In the genomic region with DNA sequence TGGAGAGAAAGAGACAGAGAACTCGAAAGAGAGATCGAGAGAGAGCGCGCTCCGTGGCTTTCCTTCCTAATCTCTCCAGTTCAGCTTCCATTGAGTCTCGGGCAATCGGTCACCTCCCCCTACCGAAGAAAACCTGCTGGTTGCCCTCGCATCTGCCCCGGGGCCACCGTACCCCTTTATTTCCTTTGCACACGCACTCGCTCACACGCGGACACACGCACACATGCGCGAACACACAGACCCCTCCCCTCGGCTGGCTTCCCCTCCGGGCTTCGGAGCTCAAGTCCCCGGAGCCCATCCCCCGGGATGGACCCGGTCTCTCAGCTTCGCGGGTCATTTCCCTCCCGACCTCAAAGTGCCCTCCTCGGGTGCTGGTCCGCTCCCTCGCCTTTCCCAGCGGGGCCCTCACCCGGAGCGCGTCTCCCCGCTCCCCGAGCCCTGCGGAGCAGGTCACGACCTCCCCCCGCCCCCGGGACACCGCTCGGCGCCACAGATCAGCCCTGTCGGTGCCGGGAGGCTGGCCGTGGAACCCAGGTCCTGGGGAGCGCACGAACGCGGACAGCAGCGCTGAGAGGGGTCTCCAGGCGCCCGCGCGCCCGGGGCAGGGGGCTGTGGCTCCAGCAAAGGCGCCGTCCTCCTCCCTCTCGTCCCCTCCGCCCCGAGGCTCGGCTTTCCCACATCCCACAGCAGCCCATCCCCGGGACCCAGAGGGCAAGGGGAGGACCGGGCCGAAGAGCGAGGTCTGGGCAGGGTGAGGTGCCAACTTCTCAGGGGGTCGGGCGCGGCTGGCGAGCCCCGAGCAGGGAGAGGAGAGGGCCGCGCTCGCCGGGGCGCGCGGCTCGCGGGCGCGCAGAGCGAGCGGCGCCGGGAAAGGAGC, we compare ENCODE assay signal across 9 cellular contexts. TPM values are rescaled to one million over a fixed set of nuclear protein-coding genes. Genes with fewer than 3 reads are reported as not detected.
A peak's percentile ranks its signal among the peaks of the same experiment; 100 is the strongest.
DNase-seq lines count a peak whose midpoint lies in the region; ATAC-seq and TF ChIP-seq lines count a peak whose summit lies in the region.
"Had no signal": no experiment of that assay in that cellular context is flagged by ENCODE, and none has a peak within 500 bp of the region (broad histone marks: within the 10 kb centered on the region; RNA-seq: fewer than 3 reads in every experiment).

No MANE protein-coding gene starts in this region.

- DNase-seq in NCI-H2081 (lab: John Stamatoyannopoulos, UW): peak; percentile 17 to 50
- no peak for DNase-seq in NCI-H2081 treated with DMSO at 0.1 percent for 48 hours (lab: John Stamatoyannopoulos, UW)
- DNase-seq in RWPE2 (ENCODE audit: low spot score): peak; percentile 40
- DNase-seq in effector memory CD8-positive, alpha-beta T cell: no peak
- DNase-seq in mesothelial cell of epicardium (ENCODE audit: low spot score in 2 of 2, unreplicated experiment in 2 of 2): peak; percentile 32 to 51
- DNase-seq in vagina (ENCODE audit: extremely low spot score in 2 of 2): no peak
- DNase-seq in NCI-H187 (lab: John Stamatoyannopoulos, UW): no peak
- DNase-seq in GOT3 (lab: John Stamatoyannopoulos, UW): no peak

- peaks cover 0 to 12% of the 10 kb centered on the region in 2 donors for H3K9me3 Mint-ChIP-seq in effector memory CD8-positive, alpha-beta T cell
- no peaks in the 10 kb centered on the region for H3K9me3 Mint-ChIP-seq in mesothelial cell of epicardium

- no peak for TF ChIP-seq CTCF in RWPE2 (IDR thresholded peaks at IDR 0.05; ENCODE audit: poor library complexity, severe bottlenecking)
- TF ChIP-seq CTCF in mesothelial cell of epicardium (IDR thresholded peaks at IDR 0.05; ENCODE audit: unreplicated experiment): no peak
- no peak for TF ChIP-seq CTCF in vagina (IDR thresholded peaks at IDR 0.05)

- H3K27me3 ChIP-seq in RWPE2 (ENCODE audit: insufficient read depth, poor library complexity, severe bottlenecking): peaks cover 94% of the 10 kb centered on the region
- H3K27me3 ChIP-seq in vagina: no peaks in the 10 kb centered on the region

- H3K4me3 Mint-ChIP-seq in effector memory CD8-positive, alpha-beta T cell: peak overlapping the region; percentile 14 to 53
- H3K4me3 Mint-ChIP-seq in mesothelial cell of epicardium: peak overlapping the region; percentile 98

- peaks cover 30 to 45% of the 10 kb centered on the region in 2 donors for H3K27me3 Mint-ChIP-seq in effector memory CD8-positive, alpha-beta T cell
- no peaks in the 10 kb centered on the region for H3K27me3 Mint-ChIP-seq in mesothelial cell of epicardium (ENCODE audit: low read depth)

- peaks cover 4% of the 10 kb centered on the region for H3K36me3 Mint-ChIP-seq in effector memory CD8-positive, alpha-beta T cell (ENCODE audit: insufficient read depth)
- H3K36me3 Mint-ChIP-seq in mesothelial cell of epicardium: no peaks in the 10 kb centered on the region

- H3K27ac Mint-ChIP-seq in effector memory CD8-positive, alpha-beta T cell: no peak overlapping the region
- H3K27ac Mint-ChIP-seq in mesothelial cell of epicardium: peak overlapping the region; percentile 98

- H3K9me3 ChIP-seq in RWPE2 (ENCODE audit: severe bottlenecking): no peaks in the 10 kb centered on the region
- no peaks in the 10 kb centered on the region for H3K9me3 ChIP-seq in vagina

- TF ChIP-seq POLR2A in vagina (IDR thresholded peaks at IDR 0.05): no peak

- H3K4me3 ChIP-seq in RWPE2 (ENCODE audit: severe bottlenecking): no peak overlapping the region
- H3K4me3 ChIP-seq in vagina: peak overlapping the region; percentile 52 to 70

- ATAC-seq in RWPE2 (ENCODE audit: low read depth): no peak
- no peak for ATAC-seq in effector memory CD8-positive, alpha-beta T cell (replicated peaks)

- H3K4me1 Mint-ChIP-seq in effector memory CD8-positive, alpha-beta T cell (ENCODE audit: low read depth in 2 of 2): peaks cover 3% of the 10 kb centered on the region in 2 donors
- peaks cover 46% of the 10 kb centered on the region for H3K4me1 Mint-ChIP-seq in mesothelial cell of epicardium

- H3K27ac ChIP-seq in RWPE2 (ENCODE audit: poor library complexity, severe bottlenecking) (no peak overlapping the region), vagina (peak overlapping the region; percentile 89)

- H3K36me3 ChIP-seq in RWPE2 (ENCODE audit: low read depth) (no peaks in the 10 kb centered on the region), vagina (no peaks in the 10 kb centered on the region)

- intact Hi-C loops in vagina (cut with DNase I): no loop called here

- no peaks in the 10 kb centered on the region for H3K4me1 ChIP-seq in RWPE2 (ENCODE audit: insufficient read depth, poor library complexity, severe bottlenecking)
- peaks cover 5% of the 10 kb centered on the region for H3K4me1 ChIP-seq in vagina

RNA-seq across cellular contexts. Expression of a gene that starts 1.8 kb away (rescaled TPM):
- total RNA-seq in mesothelial cell of epicardium (66.8 to 69.0 TPM (median 67.0 TPM) in 3 replicates), vagina (7.9 TPM)
- total RNA-seq: T-helper 1 cell treated with Interleukin-12 subunit alpha and Interleukin-12 subunit beta and Interleukin-4 antibody, amounts not matched to agents 30 ng/mL and 1 ng/mL, for 36 hours had no signal

Comparison
In these comparisons a context has a peak if more than half of its experiments do, and no peak if none do; other contexts are left out.
1. DNase-seq: peak in NCI-H2081 (2 of 2), RWPE2 (single experiment) and mesothelial cell of epicardium (2 of 2); none in NCI-H2081 treated with DMSO at 0.1 percent for 48 hours (single experiment), effector memory CD8-positive, alpha-beta T cell (0 of 3), vagina (0 of 2), NCI-H187 (0 of 2) and GOT3 (single experiment).